1 cellular context compared by ENCODE assay signal in the genomic region with DNA sequence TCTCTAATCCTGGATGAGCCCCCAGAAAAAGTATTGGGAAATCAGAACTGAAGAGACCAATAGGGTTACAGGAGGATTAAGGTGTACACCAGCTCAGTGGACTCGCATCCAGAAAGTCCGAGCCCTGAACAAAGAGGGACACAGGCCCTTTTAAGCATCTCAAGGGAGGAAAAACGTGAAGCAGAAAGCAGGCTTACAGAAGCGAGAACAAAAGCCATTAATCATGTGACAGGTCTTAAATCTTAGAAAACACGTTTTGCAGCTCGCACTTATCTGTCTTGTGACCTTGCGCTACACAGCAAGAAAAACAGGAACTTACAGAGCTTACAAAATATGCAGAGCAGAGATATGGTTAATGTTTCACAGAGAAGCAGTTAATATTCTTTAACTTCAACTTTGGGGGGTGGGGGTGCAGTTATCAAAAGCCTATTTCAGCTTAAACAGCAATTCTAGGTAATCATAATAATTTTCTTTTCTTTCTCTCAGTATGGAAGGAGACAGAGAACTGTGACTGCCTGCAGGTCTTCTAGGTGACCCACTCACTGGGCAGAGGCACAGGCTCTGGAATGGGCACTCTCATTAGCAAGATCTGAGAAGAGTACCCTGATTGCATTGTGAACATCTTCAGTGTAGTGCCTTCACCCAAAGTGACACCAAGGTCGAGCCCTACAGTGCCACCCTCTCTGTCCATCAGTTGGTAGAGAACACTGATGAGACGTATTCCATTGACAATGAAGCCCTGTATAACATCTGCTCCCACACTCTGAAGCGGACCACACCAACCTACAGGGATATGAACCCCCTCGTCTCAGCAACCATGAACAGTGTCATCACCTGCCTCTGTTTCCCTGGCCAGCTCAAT.
A peak's percentile ranks its signal among the peaks of the same experiment; 100 is the strongest.
TF ChIP-seq lines count a peak whose summit lies in the region.

No MANE protein-coding gene starts in this region.

TF ChIP-seq in K562, 482 proteins besides CTCF, POLR2A, EP300 and RAD21 (continued from another document and continues in another):
- TF ChIP-seq NR0B1 (IDR thresholded peaks at IDR 0.05; ENCODE audit: partially characterized antibody), result no peak
- TF ChIP-seq CBX3 (IDR thresholded peaks at IDR 0.05; ENCODE audit: borderline replicate concordance in 1 of 2, low read length in 2 of 2), result peak in 1 of 2 experiments; percentile 82; a peak in 2 of 3 replicates
- TF ChIP-seq EGR1 (conservative IDR thresholded peaks at IDR 0.05), result no peak
- TF ChIP-seq CAMTA2 (CRISPR knock-in tag; conservative IDR thresholded peaks at IDR 0.05), result no peak
- TF ChIP-seq TFAM (CRISPR knock-in tag; conservative IDR thresholded peaks at IDR 0.05), result no peak
- TF ChIP-seq NBN (IDR thresholded peaks at IDR 0.05; ENCODE audit: low read depth), result peak; percentile 85
- TF ChIP-seq TAF1 (IDR thresholded peaks at IDR 0.05; ENCODE audit: control insufficient read depth, extremely low read depth, insufficient read depth, low read length, severe bottlenecking), result no peak
- TF ChIP-seq EZH2 (IDR thresholded peaks at IDR 0.05; ENCODE audit: borderline replicate concordance, low read depth, low read length), result no peak; the same call in 1 of the 2 replicates
- TF ChIP-seq HMG20B (CRISPR knock-in tag; IDR thresholded peaks at IDR 0.05), result no peak
- peak; percentile 58; the same call in 1 of the 2 replicates for TF ChIP-seq CC2D1A (IDR thresholded peaks at IDR 0.05)
- no peak for TF ChIP-seq ATF4 (CRISPR knock-in tag; IDR thresholded peaks at IDR 0.05)
- TF ChIP-seq, protein P1, sequence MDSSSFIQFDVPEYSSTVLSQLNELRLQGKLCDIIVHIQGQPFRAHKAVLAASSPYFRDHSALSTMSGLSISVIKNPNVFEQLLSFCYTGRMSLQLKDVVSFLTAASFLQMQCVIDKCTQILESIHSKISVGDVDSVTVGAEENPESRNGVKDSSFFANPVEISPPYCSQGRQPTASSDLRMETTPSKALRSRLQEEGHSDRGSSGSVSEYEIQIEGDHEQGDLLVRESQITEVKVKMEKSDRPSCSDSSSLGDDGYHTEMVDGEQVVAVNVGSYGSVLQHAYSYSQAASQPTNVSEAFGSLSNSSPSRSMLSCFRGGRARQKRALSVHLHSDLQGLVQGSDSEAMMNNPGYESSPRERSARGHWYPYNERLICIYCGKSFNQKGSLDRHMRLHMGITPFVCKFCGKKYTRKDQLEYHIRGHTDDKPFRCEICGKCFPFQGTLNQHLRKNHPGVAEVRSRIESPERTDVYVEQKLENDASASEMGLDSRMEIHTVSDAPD (CRISPR knock-in tag; IDR thresholded peaks at IDR 0.05), result no peak
- TF ChIP-seq FOXA3 (CRISPR knock-in tag; conservative IDR thresholded peaks at IDR 0.05 in 1 of 2, IDR thresholded peaks at IDR 0.05 in 1 of 2), result 0 out of 4 replicates have a peak, but pooled peaks of 1 of the 2 experiments have one; percentile 45
- TF ChIP-seq SAFB (IDR thresholded peaks at IDR 0.05; ENCODE audit: borderline replicate concordance, low read depth, low read length), result no peak
- TF ChIP-seq, protein P2, sequence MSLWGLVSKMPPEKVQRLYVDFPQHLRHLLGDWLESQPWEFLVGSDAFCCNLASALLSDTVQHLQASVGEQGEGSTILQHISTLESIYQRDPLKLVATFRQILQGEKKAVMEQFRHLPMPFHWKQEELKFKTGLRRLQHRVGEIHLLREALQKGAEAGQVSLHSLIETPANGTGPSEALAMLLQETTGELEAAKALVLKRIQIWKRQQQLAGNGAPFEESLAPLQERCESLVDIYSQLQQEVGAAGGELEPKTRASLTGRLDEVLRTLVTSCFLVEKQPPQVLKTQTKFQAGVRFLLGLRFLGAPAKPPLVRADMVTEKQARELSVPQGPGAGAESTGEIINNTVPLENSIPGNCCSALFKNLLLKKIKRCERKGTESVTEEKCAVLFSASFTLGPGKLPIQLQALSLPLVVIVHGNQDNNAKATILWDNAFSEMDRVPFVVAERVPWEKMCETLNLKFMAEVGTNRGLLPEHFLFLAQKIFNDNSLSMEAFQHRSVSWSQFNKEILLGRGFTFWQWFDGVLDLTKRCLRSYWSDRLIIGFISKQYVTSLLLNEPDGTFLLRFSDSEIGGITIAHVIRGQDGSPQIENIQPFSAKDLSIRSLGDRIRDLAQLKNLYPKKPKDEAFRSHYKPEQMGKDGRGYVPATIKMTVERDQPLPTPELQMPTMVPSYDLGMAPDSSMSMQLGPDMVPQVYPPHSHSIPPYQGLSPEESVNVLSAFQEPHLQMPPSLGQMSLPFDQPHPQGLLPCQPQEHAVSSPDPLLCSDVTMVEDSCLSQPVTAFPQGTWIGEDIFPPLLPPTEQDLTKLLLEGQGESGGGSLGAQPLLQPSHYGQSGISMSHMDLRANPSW (CRISPR knock-in tag; IDR thresholded peaks at IDR 0.05), result no peak
- peak in 1 of 2 experiments; percentile 72; a peak in 2 of 4 replicates for TF ChIP-seq NONO (IDR thresholded peaks at IDR 0.05; ENCODE audit: low read depth in 2 of 2, low read length in 1 of 2)
- peak; percentile 99 for TF ChIP-seq TCF3 (CRISPR knock-in tag; IDR thresholded peaks at IDR 0.05)
- no peak for TF ChIP-seq HNRNPH1 (optimal IDR thresholded peaks at IDR 0.05; ENCODE audit: low read depth, low read length)
- no peak for TF ChIP-seq ZNF24 (IDR thresholded peaks at IDR 0.05)
- TF ChIP-seq MAFF (IDR thresholded peaks at IDR 0.05; ENCODE audit: low read length), result peak; percentile 36; the same call in 1 of the 2 replicates
- peak; percentile 60; the same call in 1 of the 2 replicates for TF ChIP-seq GATAD2B (IDR thresholded peaks at IDR 0.05; ENCODE audit: borderline replicate concordance)
- no peak for TF ChIP-seq CBX2 (IDR thresholded peaks at IDR 0.05; ENCODE audit: insufficient read depth, low read length, poor library complexity, severe bottlenecking)
- TF ChIP-seq ZNF395 (CRISPR knock-in tag; IDR thresholded peaks at IDR 0.05), result peak; percentile 73; the same call in 1 of the 2 replicates
- TF ChIP-seq ETS2 (tag; IDR thresholded peaks at IDR 0.05; ENCODE audit: borderline replicate concordance, poor library complexity, severe bottlenecking), result no peak
- no peak for TF ChIP-seq IRF2 (CRISPR knock-in tag; IDR thresholded peaks at IDR 0.05)
- TF ChIP-seq ZC3H4 (CRISPR knock-in tag; IDR thresholded peaks at IDR 0.05; ENCODE audit: borderline replicate concordance), result no peak
- no peak for TF ChIP-seq CHD4 (IDR thresholded peaks at IDR 0.05; ENCODE audit: insufficient read depth, insufficient replicate concordance, low read depth, low read length, poor library complexity, severe bottlenecking)
- TF ChIP-seq GTF3C2 (IDR thresholded peaks at IDR 0.05; ENCODE audit: borderline replicate concordance, extremely low read depth, insufficient read length), result no peak
- no peak; the same call in 1 of the 2 replicates for TF ChIP-seq GABPB1 (CRISPR knock-in tag; IDR thresholded peaks at IDR 0.05)
- TF ChIP-seq ZNF586 (CRISPR knock-in tag; conservative IDR thresholded peaks at IDR 0.05), result no peak
- TF ChIP-seq RUNX1 (IDR thresholded peaks at IDR 0.05; ENCODE audit: low read depth), result no peak
- no peak for TF ChIP-seq ZFX (CRISPR knock-in tag; IDR thresholded peaks at IDR 0.05)
- no peak for TF ChIP-seq FUS (optimal IDR thresholded peaks at IDR 0.05; ENCODE audit: low read depth, low read length)
- TF ChIP-seq HDAC8 (tag; IDR thresholded peaks at IDR 0.05), result 0 out of 2 replicates have a peak, but pooled peaks have one; percentile 33
- TF ChIP-seq ZNF175 (CRISPR knock-in tag; IDR thresholded peaks at IDR 0.05; ENCODE audit: low read depth), result peak; percentile 97
- TF ChIP-seq KLF13 (tag; IDR thresholded peaks at IDR 0.05; ENCODE audit: borderline replicate concordance, low read depth), result no peak
- 0 out of 2 replicates have a peak, but pooled peaks have one; percentile 75 for TF ChIP-seq GTF2E2 (tag; IDR thresholded peaks at IDR 0.05)
- no peak for TF ChIP-seq ZNF699 (CRISPR knock-in tag; IDR thresholded peaks at IDR 0.05; ENCODE audit: insufficient replicate concordance)
- TF ChIP-seq SAP30 (IDR thresholded peaks at IDR 0.05; ENCODE audit: borderline replicate concordance, insufficient read depth, low read depth, low read length, poor library complexity, severe bottlenecking), result no peak
- no peak for TF ChIP-seq ZNF184 (CRISPR knock-in tag; IDR thresholded peaks at IDR 0.05)
- TF ChIP-seq, protein P3, sequence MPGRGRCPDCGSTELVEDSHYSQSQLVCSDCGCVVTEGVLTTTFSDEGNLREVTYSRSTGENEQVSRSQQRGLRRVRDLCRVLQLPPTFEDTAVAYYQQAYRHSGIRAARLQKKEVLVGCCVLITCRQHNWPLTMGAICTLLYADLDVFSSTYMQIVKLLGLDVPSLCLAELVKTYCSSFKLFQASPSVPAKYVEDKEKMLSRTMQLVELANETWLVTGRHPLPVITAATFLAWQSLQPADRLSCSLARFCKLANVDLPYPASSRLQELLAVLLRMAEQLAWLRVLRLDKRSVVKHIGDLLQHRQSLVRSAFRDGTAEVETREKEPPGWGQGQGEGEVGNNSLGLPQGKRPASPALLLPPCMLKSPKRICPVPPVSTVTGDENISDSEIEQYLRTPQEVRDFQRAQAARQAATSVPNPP (IDR thresholded peaks at IDR 0.05; ENCODE audit: borderline replicate concordance, insufficient read depth, insufficient read length), result no peak
- no peak for TF ChIP-seq SIN3B (IDR thresholded peaks at IDR 0.05; ENCODE audit: low read depth)
- peak; percentile 99 for TF ChIP-seq BHLHE40 (IDR thresholded peaks at IDR 0.05; ENCODE audit: low read length)
- TF ChIP-seq, protein P4, sequence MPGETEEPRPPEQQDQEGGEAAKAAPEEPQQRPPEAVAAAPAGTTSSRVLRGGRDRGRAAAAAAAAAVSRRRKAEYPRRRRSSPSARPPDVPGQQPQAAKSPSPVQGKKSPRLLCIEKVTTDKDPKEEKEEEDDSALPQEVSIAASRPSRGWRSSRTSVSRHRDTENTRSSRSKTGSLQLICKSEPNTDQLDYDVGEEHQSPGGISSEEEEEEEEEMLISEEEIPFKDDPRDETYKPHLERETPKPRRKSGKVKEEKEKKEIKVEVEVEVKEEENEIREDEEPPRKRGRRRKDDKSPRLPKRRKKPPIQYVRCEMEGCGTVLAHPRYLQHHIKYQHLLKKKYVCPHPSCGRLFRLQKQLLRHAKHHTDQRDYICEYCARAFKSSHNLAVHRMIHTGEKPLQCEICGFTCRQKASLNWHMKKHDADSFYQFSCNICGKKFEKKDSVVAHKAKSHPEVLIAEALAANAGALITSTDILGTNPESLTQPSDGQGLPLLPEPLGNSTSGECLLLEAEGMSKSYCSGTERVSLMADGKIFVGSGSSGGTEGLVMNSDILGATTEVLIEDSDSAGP (CRISPR knock-in tag; IDR thresholded peaks at IDR 0.05), result peak; percentile 54; the same call in 1 of the 2 replicates
- TF ChIP-seq, protein P5, sequence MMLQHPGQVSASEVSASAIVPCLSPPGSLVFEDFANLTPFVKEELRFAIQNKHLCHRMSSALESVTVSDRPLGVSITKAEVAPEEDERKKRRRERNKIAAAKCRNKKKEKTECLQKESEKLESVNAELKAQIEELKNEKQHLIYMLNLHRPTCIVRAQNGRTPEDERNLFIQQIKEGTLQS (IDR thresholded peaks at IDR 0.05), result no peak
- TF ChIP-seq, protein P5 (CRISPR knock-in tag; conservative IDR thresholded peaks at IDR 0.05), result no peak
- TF ChIP-seq HDAC6 (IDR thresholded peaks at IDR 0.05; ENCODE audit: low read depth, low read length), result no peak
- no peak; the same call in 1 of the 2 replicates for TF ChIP-seq BACH1 (tag; IDR thresholded peaks at IDR 0.05)
